ENCODE assay signal across 8 cellular contexts in genomic region chr3:129026728-129027543, GRCh38. TPM values are rescaled to one million over a fixed set of nuclear protein-coding genes. Genes with fewer than 3 reads are reported as not detected.
DNase-seq lines count a peak whose midpoint lies in the region; ATAC-seq and TF ChIP-seq lines count a peak whose summit lies in the region.

No MANE protein-coding gene starts in this region.

- H3K27ac ChIP-seq in ascending aorta: no peak overlapping the region

- H3K4me1 ChIP-seq in ascending aorta: peaks cover 2 to 4% of the 10 kb centered on the region in 2 donors

- peak overlapping the region; percentile 45 to 77 for H3K4me3 ChIP-seq in ascending aorta

- in situ Hi-C loops in GM13976 (cut with MboI; ENCODE audit: low sequenced_read_pairs, unreplicated experiment): no loop called here

- peak; percentile 95 for ATAC-seq in HG02840 (IDR thresholded peaks at IDR 0.05; ENCODE audit: low FRiP score, unreplicated experiment)

- H3K9me3 ChIP-seq in ascending aorta: no peaks in the 10 kb centered on the region

- intact Hi-C loops in ascending aorta (cut with DNase I): loop anchor here (2.0 kb wide), 1 partner anchor 60 kb away; no protein-coding TSS in a partner anchor

- DNase-seq in GM13976 (ENCODE audit: low spot score): peak; percentile 99
- DNase-seq in NCI-H1417 (lab: John Stamatoyannopoulos, UW): peak; percentile 89 to 99 (median 98)
- DNase-seq in T-helper 1 cell: peak; percentile 84 to 97 (median 88)
- DNase-seq in ascending aorta (ENCODE audit: low spot score in 2 of 2): peak; percentile 88 to 95
- DNase-seq in hippocampal formation (lab: John Stamatoyannopoulos, UW): peak; percentile 54 to 75
- peak; percentile 88 for DNase-seq in retina
- no peak for DNase-seq in NCI-H510A (lab: John Stamatoyannopoulos, UW)

- H3K27me3 ChIP-seq in ascending aorta: no peaks in the 10 kb centered on the region

- TF ChIP-seq CTCF in GM13976 (IDR thresholded peaks at IDR 0.05; ENCODE audit: borderline replicate concordance, control extremely low read depth, extremely low read depth, insufficient read depth, missing control alignments) (peak; percentile 73), ascending aorta (IDR thresholded peaks at IDR 0.05) (peak; percentile 31 to 79 (median 60))

- no peaks in the 10 kb centered on the region for H3K36me3 ChIP-seq in ascending aorta

RNA-seq across cellular contexts. Expression of gene EFCC1, which starts 25.8 kb away (rescaled TPM):
- total RNA-seq in ascending aorta: 3.6 TPM

RNA-seq across cellular contexts. Expression of gene CFAP92, which starts 33.1 kb away (rescaled TPM):
- total RNA-seq in ascending aorta: not detected

RNA-seq across cellular contexts. Expression of gene GP9, which starts 33.6 kb away (rescaled TPM):
- not detected for total RNA-seq in ascending aorta
